ENCODE assay signal across 13 cellular contexts in the genomic region with DNA sequence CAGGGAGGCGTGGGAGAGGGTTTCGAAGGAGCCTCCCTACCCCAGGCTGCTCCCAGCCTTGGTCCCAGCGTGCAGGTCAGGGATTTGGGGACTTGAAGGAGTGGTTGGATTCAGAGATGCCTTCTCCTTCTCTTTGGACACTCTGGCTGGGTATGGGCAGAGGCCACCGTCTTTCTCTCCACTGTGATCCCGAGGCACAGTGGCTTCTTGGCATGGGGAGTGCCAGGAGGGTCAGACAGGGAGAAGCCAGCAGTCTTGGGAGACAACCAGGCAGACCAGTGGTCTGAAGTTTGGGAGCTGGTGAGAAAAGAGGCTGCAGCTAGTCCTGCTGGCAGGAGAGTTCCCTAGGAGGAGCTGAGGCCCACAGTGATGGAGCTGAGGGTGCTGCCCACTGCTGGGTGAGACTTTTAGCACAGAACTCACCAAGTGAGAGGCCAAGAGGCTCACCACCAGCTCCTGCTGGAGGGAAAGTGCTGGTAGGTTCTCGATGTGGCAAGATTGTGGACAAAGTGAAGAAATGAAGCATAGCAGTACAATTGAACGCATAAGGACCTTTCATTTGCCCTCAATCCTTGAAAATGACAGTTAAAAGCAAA. TPM values are rescaled to one million over a fixed set of nuclear protein-coding genes. Genes with fewer than 3 reads are reported as not detected.
DNase-seq lines count a peak whose midpoint lies in the region; TF ChIP-seq lines count a peak whose summit lies in the region.
"Had no signal": no experiment of that assay in that cellular context is flagged by ENCODE, and none has a peak within 500 bp of the region (broad histone marks: within the 10 kb centered on the region; RNA-seq: fewer than 3 reads in every experiment).

No MANE protein-coding gene starts in this region.

- H3K36me3 Mint-ChIP-seq in chondrocyte (ENCODE audit: low read depth) = no peaks in the 10 kb centered on the region

- no peak for DNase-seq in AG09319 (ENCODE audit: extremely low read depth, low read depth)
- DNase-seq in LHCN-M2 (ENCODE audit: low read depth) = peak; percentile 19
- no peak for DNase-seq in chondrocyte (ENCODE audit: low spot score)
- DNase-seq in medulla oblongata (ENCODE audit: extremely low spot score) = peak; percentile 70
- no peak for DNase-seq in HPDE6-E6E7 (ENCODE audit: extremely low spot score)
- no peak for DNase-seq in NCI-H1417 (lab: John Stamatoyannopoulos, UW)
- no peak for DNase-seq in NCI-H1930 (lab: John Stamatoyannopoulos, UW)
- no peak for DNase-seq in NCI-H146 (lab: John Stamatoyannopoulos, UW)
- DNase-seq: CD4-positive, alpha-beta T cell; NCI-H2029 treated with DMSO at 0.1 percent for 48 hours; psoas muscle; stimulated activated CD4-positive, alpha-beta T cell treated with anti-CD3 and anti-CD28 coated beads, Interleukin-1b, Interleukin-23, amount 100 ng/mL, for 48 hours had no signal

- no peak overlapping the region for H3K27ac Mint-ChIP-seq in chondrocyte (ENCODE audit: unreplicated experiment)
- H3K27ac Mint-ChIP-seq: CD4-positive, alpha-beta T cell had no signal

- H3K4me3 Mint-ChIP-seq in chondrocyte (ENCODE audit: unreplicated experiment) = no peak overlapping the region
- H3K4me3 Mint-ChIP-seq: CD4-positive, alpha-beta T cell had no signal

- H3K4me1 Mint-ChIP-seq in chondrocyte (ENCODE audit: low read depth) = no peaks in the 10 kb centered on the region

- H3K27me3 Mint-ChIP-seq in chondrocyte (ENCODE audit: low read depth) = peaks cover 18% of the 10 kb centered on the region

- no peaks in the 10 kb centered on the region for H3K9me3 Mint-ChIP-seq in chondrocyte (ENCODE audit: low read depth)
- H3K9me3 Mint-ChIP-seq: CD4-positive, alpha-beta T cell had no signal

- TF ChIP-seq CTCF in AG09319 (IDR thresholded peaks at IDR 0.05; ENCODE audit: low read depth, low read length) (peak; percentile 12), chondrocyte (IDR thresholded peaks at IDR 0.05) (peak; percentile 41)

RNA-seq across cellular contexts. Expression of a gene that starts 35.2 kb away (rescaled TPM):
- total RNA-seq in LHCN-M2 (2014; rRNA removed) = not detected in 2 replicates
- not detected for polyA plus RNA-seq in LHCN-M2 (2012)
- total RNA-seq in chondrocyte = not detected in 3 replicates
- total RNA-seq: H4 had no signal

RNA-seq across cellular contexts. Expression of a gene that starts 44.6 kb away (rescaled TPM):
- 255 and 312 TPM in 2 replicates for total RNA-seq in LHCN-M2 (2014; rRNA removed)
- polyA plus RNA-seq in LHCN-M2 (2012) = 102 TPM
- 0.94 to 8.8 TPM (median 7.1 TPM) in 3 replicates for total RNA-seq in chondrocyte
- total RNA-seq: CD4-positive, alpha-beta T cell had no signal

Comparison
In these comparisons a context has a peak if more than half of its experiments do, and no peak if none do; other contexts are left out.
1. DNase-seq: peak in LHCN-M2 (single experiment) and medulla oblongata (single experiment); none in AG09319 (single experiment), chondrocyte (single experiment), HPDE6-E6E7 (single experiment), NCI-H1417 (0 of 3), NCI-H1930 (0 of 2) and NCI-H146 (single experiment).
2. RNA of a gene that starts 44.6 kb away (total RNA-seq): 255 to 312 TPM in LHCN-M2; 0.94 to 8.8 TPM in chondrocyte; every median in the first group is over 10 times any median in the second.